Comparison of ENCODE assay signal across 34 cellular contexts in genomic region chr3:137224464-137224863, GRCh38.
"Had no signal": no experiment of that assay in that cellular context is flagged by ENCODE, and none has a peak within 500 bp of the region (broad histone marks: within the 10 kb centered on the region; RNA-seq: fewer than 3 reads in every experiment).

No MANE protein-coding gene starts in this region.

- H3K9me3 ChIP-seq: adrenal gland, ascending aorta, body of pancreas, breast epithelium had no signal

- ATAC-seq: activated naive CD4-positive, alpha-beta T cell treated with anti-CD3 and anti-CD28 coated beads, Interleukin-2, amount 50 U/mL, for 72 hours; activated naive CD8-positive, alpha-beta T cell treated with anti-CD3 and anti-CD28 coated beads, Interleukin-2, amount 50 U/mL, for 24 hours; activated T-cell treated with anti-CD3 and anti-CD28 coated beads, Interleukin-2, amount 50 U/mL, for 4 hours; activated T-cell treated with anti-CD3 and anti-CD28 coated beads, Interleukin-2, amount 50 U/mL, for 72 hours; activated T-helper 17 cell treated with anti-CD3 and anti-CD28 coated beads, Interleukin-2, amount 50 U/mL, for 72 hours; body of pancreas had no signal

- FAIRE-seq: astrocyte, bronchial epithelial cell had no signal

- DNase-seq: activated effector memory CD4-positive, alpha-beta T cell treated with anti-CD3 and anti-CD28 coated beads, Interleukin-2, amount 50 U/mL, for 16 hours; activated effector memory CD4-positive, alpha-beta T cell treated with Interleukin-2 at 50 U/mL for 16 hours; activated gamma-delta T cell; activated gamma-delta T cell treated with Interleukin-2 at 50 U/mL for 16 hours; activated naive CD4-positive, alpha-beta T cell; activated naive CD4-positive, alpha-beta T cell treated with anti-CD3 and anti-CD28 coated beads for 36 hours; activated naive CD4-positive, alpha-beta T cell treated with anti-CD3 and anti-CD28 coated beads, Interleukin-2, amount 10 ng/mL, durations not matched to agents 7 days and 5 days; activated naive CD4-positive, alpha-beta T cell treated with anti-CD3 and anti-CD28 coated beads, Interleukin-2, amount 50 U/mL, for 16 hours; activated naive CD4-positive, alpha-beta T cell treated with Interleukin-2 at 50 U/mL for 16 hours; activated naive CD8-positive, alpha-beta T cell treated with anti-CD3 and anti-CD28 coated beads for 36 hours; activated naive CD8-positive, alpha-beta T cell treated with anti-CD3 and anti-CD28 coated beads, Interleukin-2, amount 10 ng/mL, durations not matched to agents 7 days and 5 days; activated naive CD8-positive, alpha-beta T cell treated with anti-CD3 and anti-CD28 coated beads, Interleukin-2, amount 50 U/mL, for 24 hours; activated T-cell treated with anti-CD3 and anti-CD28 coated beads, Interleukin-2, amount 50 U/mL, for 1 hour; activated T-cell treated with anti-CD3 and anti-CD28 coated beads, Interleukin-2, amount 50 U/mL, for 24 hours; activated T-cell treated with anti-CD3 and anti-CD28 coated beads, Interleukin-2, amount 50 U/mL, for 4 hours; activated T-cell treated with anti-CD3 and anti-CD28 coated beads, Interleukin-2, amount 50 U/mL, for 48 hours; activated T-cell treated with anti-CD3 and anti-CD28 coated beads, Interleukin-2, amount 50 U/mL, for 72 hours; adrenal gland; amniotic stem cell; amygdala; anterior cingulate cortex; aorta; body of pancreas; brain microvascular endothelial cell; caudate nucleus; central memory CD4-positive, alpha-beta T cell; cerebellar nuclear complex had no signal

- H3K27me3 ChIP-seq: adrenal gland, ascending aorta, body of pancreas, brain microvascular endothelial cell, breast epithelium, cardiac muscle cell had no signal

- H3K4me3 ChIP-seq: adrenal gland, ascending aorta, body of pancreas, breast epithelium, cardiac muscle cell had no signal

- H3K4me1 ChIP-seq: adrenal gland, ascending aorta, body of pancreas, breast epithelium had no signal

- H3K36me3 ChIP-seq: adrenal gland, ascending aorta, brain microvascular endothelial cell, breast epithelium, cardiac muscle cell had no signal

- H3K27ac ChIP-seq: adrenal gland, ascending aorta, body of pancreas, brain microvascular endothelial cell, breast epithelium, cardiac muscle cell had no signal
